In the genomic region with DNA sequence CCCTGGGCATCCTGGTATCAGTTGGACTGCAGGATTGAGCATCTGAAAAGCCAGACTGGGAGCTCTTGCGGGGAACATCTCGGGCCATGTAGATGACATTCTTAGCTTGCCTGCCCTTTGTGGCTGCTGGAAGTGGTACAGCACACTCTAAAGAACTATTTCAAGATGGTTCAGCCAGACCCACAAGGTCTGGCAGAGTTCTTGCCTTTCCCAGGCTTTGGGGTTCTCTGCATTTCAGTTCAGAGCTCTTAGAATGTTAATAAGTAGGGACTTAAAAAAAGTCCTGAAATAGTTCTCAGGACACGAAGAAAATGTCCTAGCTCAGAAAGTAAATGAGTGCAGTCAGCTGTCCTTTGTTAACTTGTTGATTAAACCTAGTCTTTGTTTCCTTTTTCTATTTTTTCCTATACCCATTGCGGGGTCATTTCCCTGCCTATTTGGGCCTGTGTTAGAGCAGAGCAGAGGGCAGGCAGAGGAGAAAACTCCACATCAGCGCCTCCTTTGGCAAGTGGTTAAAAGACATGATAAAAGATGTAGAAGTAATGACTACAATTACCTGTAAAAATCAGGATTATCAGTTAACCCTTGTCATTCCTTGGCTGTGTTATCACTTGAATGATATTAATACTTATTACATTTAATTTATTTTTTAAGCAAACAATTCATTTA, we compare ENCODE assay signal across 11 cellular contexts.
DNase-seq lines count a peak whose midpoint lies in the region; ATAC-seq and TF ChIP-seq lines count a peak whose summit lies in the region.
"Had no signal": no experiment of that assay in that cellular context is flagged by ENCODE, and none has a peak within 500 bp of the region (broad histone marks: within the 10 kb centered on the region; RNA-seq: fewer than 3 reads in every experiment).

No MANE protein-coding gene starts in this region.

- H3K4me2 ChIP-seq in hepatocyte: no peak overlapping the region

- TF ChIP-seq CTCF in WERI-Rb-1 (IDR thresholded peaks at IDR 0.05; ENCODE audit: low read depth, low read length) (peak; percentile 14; the same call in 1 of the 2 replicates), hepatocyte (IDR thresholded peaks at IDR 0.05; ENCODE audit: poor library complexity) (peak; percentile 18), coronary artery (IDR thresholded peaks at IDR 0.05) (no peak), esophagus squamous epithelium (IDR thresholded peaks at IDR 0.05) (no peak)

- no peak overlapping the region for H3K27ac Mint-ChIP-seq in T-cell

- H3K27me3 ChIP-seq in WERI-Rb-1 (ENCODE audit: insufficient read depth, low read depth, severe bottlenecking) (peaks cover 15% of the 10 kb centered on the region), hepatocyte (no peaks in the 10 kb centered on the region), esophagus squamous epithelium (peaks cover 0 to 9% (median 0%) of the 10 kb centered on the region in 4 donors)
- H3K27me3 ChIP-seq: ascending aorta had no signal

- no peaks in the 10 kb centered on the region for H3K9me2 ChIP-seq in hepatocyte (replicated peaks; ENCODE audit: insufficient read depth)

- H3K27me3 Mint-ChIP-seq in T-cell: peaks cover 14 to 50% of the 10 kb centered on the region in 2 donors

- H3K4me1 ChIP-seq in hepatocyte (ENCODE audit: insufficient read depth): no peaks in the 10 kb centered on the region
- peaks cover 3 to 48% (median 12%) of the 10 kb centered on the region in 3 donors for H3K4me1 ChIP-seq in esophagus squamous epithelium

- ATAC-seq in GM18867 (IDR thresholded peaks at IDR 0.05; ENCODE audit: unreplicated experiment): peak; percentile 44
- no peak for ATAC-seq in HG03108 (IDR thresholded peaks at IDR 0.05; ENCODE audit: unreplicated experiment)
- ATAC-seq in T-cell (replicated peaks in 1 of 4): no peak

- H3K4me3 ChIP-seq in WERI-Rb-1 (ENCODE audit: low read depth, low read length) (no peak overlapping the region), hepatocyte (no peak overlapping the region), coronary artery (no peak overlapping the region), esophagus squamous epithelium (no peak overlapping the region)
- H3K4me3 ChIP-seq: ascending aorta had no signal

- no peaks in the 10 kb centered on the region for H3K36me3 Mint-ChIP-seq in T-cell

- H3K9me3 ChIP-seq in WERI-Rb-1 (ENCODE audit: severe bottlenecking) (no peaks in the 10 kb centered on the region), hepatocyte (ENCODE audit: low read depth) (no peaks in the 10 kb centered on the region), esophagus squamous epithelium (no peaks in the 10 kb centered on the region)
- H3K9me3 ChIP-seq: ascending aorta had no signal

- H3K9me3 Mint-ChIP-seq in T-cell: no peaks in the 10 kb centered on the region

- POLR2A ChIA-PET in T-cell (lab: Charles Lee): no interaction called here

- intact Hi-C loops in esophagus squamous epithelium (cut with DNase I): no loop called here

- no peaks in the 10 kb centered on the region for H3K79me2 ChIP-seq in hepatocyte

- no peak overlapping the region for H3K4me3 Mint-ChIP-seq in T-cell

- no peaks in the 10 kb centered on the region for H4K20me1 ChIP-seq in hepatocyte (ENCODE audit: insufficient read depth, poor library complexity, severe bottlenecking)

- H3K4me1 Mint-ChIP-seq in T-cell: peaks cover 0 to 16% (median 13%) of the 10 kb centered on the region in 3 donors

- 69% methylated on average over 5 of the region's 5 CpGs for WGBS in hepatocyte (ENCODE audit: low lambda C conversion rate, missing lambda C conversion rate)
- 77 to 83% methylated on average over 4 to 5 of the region's 5 CpGs for WGBS in esophagus squamous epithelium, 2 donors

- H2AFZ ChIP-seq in hepatocyte: no peak overlapping the region

- CTCF ChIA-PET in T-cell (lab: Charles Lee): no interaction called here

- DNase-seq in A172 (ENCODE audit: low spot score): peak; percentile 18
- DNase-seq in WERI-Rb-1: no peak
- no peak for DNase-seq in hepatocyte (ENCODE audit: low spot score)
- no peak for DNase-seq in coronary artery (ENCODE audit: low spot score)
- DNase-seq in T-cell: no peak
- DNase-seq in esophagus squamous epithelium (lab: John Stamatoyannopoulos, UW): no peak
- DNase-seq: activated CD4-positive, alpha-beta T cell treated with anti-CD3 and anti-CD28 coated beads for 4 hours; COR-L47 had no signal

- H3K27ac ChIP-seq in WERI-Rb-1: no peak overlapping the region
- no peak overlapping the region for H3K27ac ChIP-seq in hepatocyte
- no peak overlapping the region for H3K27ac ChIP-seq in coronary artery
- peak overlapping the region in 1 of 4 donors; percentile 24 for H3K27ac ChIP-seq in esophagus squamous epithelium
- H3K27ac ChIP-seq: ascending aorta had no signal

- H3K36me3 ChIP-seq in WERI-Rb-1: no peaks in the 10 kb centered on the region
- no peaks in the 10 kb centered on the region for H3K36me3 ChIP-seq in hepatocyte (replicated peaks; ENCODE audit: insufficient read depth, low read depth)
- H3K36me3 ChIP-seq in esophagus squamous epithelium: no peaks in the 10 kb centered on the region
- H3K36me3 ChIP-seq: ascending aorta had no signal

- TF ChIP-seq POLR2A in esophagus squamous epithelium (IDR thresholded peaks at IDR 0.05): no peak

Comparison
In these comparisons a context has a peak if more than half of its experiments do, and no peak if none do; other contexts are left out.
1. CTCF ChIP-seq: peak in WERI-Rb-1 (single experiment) and hepatocyte (single experiment); none in coronary artery (single experiment) and esophagus squamous epithelium (0 of 6).